Comparison of ENCODE assay signal across 8 cellular contexts in genomic region chr17:1203111-1203966, GRCh38. TPM values are rescaled to one million over a fixed set of nuclear protein-coding genes. Genes with fewer than 3 reads are reported as not detected.
DNase-seq lines count a peak whose midpoint lies in the region; ATAC-seq and TF ChIP-seq lines count a peak whose summit lies in the region.

No MANE protein-coding gene starts in this region.

- TF ChIP-seq CTCF in PC-3 (conservative IDR thresholded peaks at IDR 0.05; ENCODE audit: low read depth, low read length) (no peak), heart left ventricle (IDR thresholded peaks at IDR 0.05) (peak in 5 of 12 donors; percentile 12 to 38 (median 28)), psoas muscle (IDR thresholded peaks at IDR 0.05) (no peak)

- H2AFZ ChIP-seq in PC-3 (ENCODE audit: low read length) = peak overlapping the region; percentile 86

- H4K20me1 ChIP-seq in PC-3 (ENCODE audit: low read length) = no peaks in the 10 kb centered on the region

- H3K4me3 Mint-ChIP-seq in activated naive CD8-positive, alpha-beta T cell treated with anti-CD3 and anti-CD28 coated beads for 36 hours = peak overlapping the region; percentile 18

- no peaks in the 10 kb centered on the region for H3K79me2 ChIP-seq in PC-3 (ENCODE audit: low read length)

- H3F3A ChIP-seq in PC-3 (ENCODE audit: low read length, unreplicated experiment) = no peaks in the 10 kb centered on the region

- TF ChIP-seq POLR2A in heart left ventricle (IDR thresholded peaks at IDR 0.05) = no peak

- H3K4me3 ChIP-seq in PC-3 (ENCODE audit: low read length) (peak overlapping the region; percentile 68), heart left ventricle (peak overlapping the region; percentile 23 to 70 (median 58)), psoas muscle (peak overlapping the region; percentile 66)

- no peaks in the 10 kb centered on the region for H3K9me2 ChIP-seq in PC-3 (replicated peaks; ENCODE audit: low read length)

- H3K4me1 ChIP-seq in PC-3 (ENCODE audit: insufficient read depth, low read length) (peaks cover 5% of the 10 kb centered on the region; the same call in 1 of the 2 replicates), heart left ventricle (peaks cover 0 to 81% (median 7%) of the 10 kb centered on the region in 12 donors), psoas muscle (no peaks in the 10 kb centered on the region)

- peaks cover 37% of the 10 kb centered on the region for H3K4me1 Mint-ChIP-seq in activated naive CD8-positive, alpha-beta T cell treated with anti-CD3 and anti-CD28 coated beads for 36 hours

- CTCF ChIA-PET in PC-3 (lab: Charles Lee) = no interaction called here

- DNase-seq in GM03348 (ENCODE audit: low spot score) = peak; percentile 98
- peak; percentile 56 for DNase-seq in PC-3
- DNase-seq in activated naive CD8-positive, alpha-beta T cell treated with anti-CD3 and anti-CD28 coated beads for 36 hours = peak; percentile 58
- peak; percentile 63 to 84 (median 71) for DNase-seq in heart left ventricle
- peak; percentile 81 to 82 for DNase-seq in psoas muscle
- DNase-seq in NCI-H2227 treated with DMSO at 0.1 percent for 48 hours (lab: John Stamatoyannopoulos, UW) = no peak
- DNase-seq in OCI-M2 (lab: John Stamatoyannopoulos, UW; ENCODE audit: unreplicated experiment) = no peak

- H3K27ac ChIP-seq in PC-3 (ENCODE audit: low read length) = no peak overlapping the region
- H3K27ac ChIP-seq in heart left ventricle = peak overlapping the region in 11 of 12 donors; percentile 68 to 87 (median 76)
- H3K27ac ChIP-seq in psoas muscle = peak overlapping the region; percentile 67

- ATAC-seq in PC-3 (peak; percentile 63), heart left ventricle (peak; percentile 44 to 87 (median 74)), psoas muscle (peak; percentile 67 to 80 (median 78)), HG03342 (IDR thresholded peaks at IDR 0.05; ENCODE audit: unreplicated experiment) (no peak)

- peak overlapping the region; percentile 58 for H3K9ac ChIP-seq in PC-3 (ENCODE audit: low read length)

- BruUV-seq in PC-3 (replicated peaks; lab: Mats Ljungman, UMichigan) = TSS peak; percentile 56

- H3K27me3 ChIP-seq in PC-3 (ENCODE audit: low read length) (no peaks in the 10 kb centered on the region), heart left ventricle (no peaks in the 10 kb centered on the region), psoas muscle (ENCODE audit: insufficient read depth in 3 of 3, low read length in 2 of 3) (peaks cover 0 to 28% (median 12%) of the 10 kb centered on the region in 3 donors)

- H3K4me2 ChIP-seq in PC-3 (ENCODE audit: low read length) = peak overlapping the region; percentile 80

- no peak overlapping the region for H3K27ac Mint-ChIP-seq in activated naive CD8-positive, alpha-beta T cell treated with anti-CD3 and anti-CD28 coated beads for 36 hours

- H3K36me3 ChIP-seq in PC-3 (ENCODE audit: low read depth, low read length) (no peaks in the 10 kb centered on the region), heart left ventricle (no peaks in the 10 kb centered on the region), psoas muscle (ENCODE audit: insufficient read depth in 1 of 2, low read depth in 1 of 2) (no peaks in the 10 kb centered on the region)

- POLR2A ChIA-PET in PC-3 (lab: Charles Lee; ENCODE audit: unreplicated experiment) = no interaction called here

- 5 to 17% (median 11%) methylated on average over 29 to 89 of the region's 91 CpGs for WGBS in heart left ventricle, 4 donors
- 7 to 9% (median 7%) methylated on average over 65 to 81 of the region's 91 CpGs for WGBS in psoas muscle, 3 donors

- no peaks in the 10 kb centered on the region for H3K36me3 Mint-ChIP-seq in activated naive CD8-positive, alpha-beta T cell treated with anti-CD3 and anti-CD28 coated beads for 36 hours

- intact Hi-C loops in PC-3 (cut with micrococcal nuclease) = no loop called here
- intact Hi-C loops in heart left ventricle (cut with DNase I) = no loop called here
- intact Hi-C loops in psoas muscle (cut with DNase I) = no loop called here

- no peaks in the 10 kb centered on the region for H3K9me3 Mint-ChIP-seq in activated naive CD8-positive, alpha-beta T cell treated with anti-CD3 and anti-CD28 coated beads for 36 hours

- no peaks in the 10 kb centered on the region for H3K27me3 Mint-ChIP-seq in activated naive CD8-positive, alpha-beta T cell treated with anti-CD3 and anti-CD28 coated beads for 36 hours

- H3K9me3 ChIP-seq in PC-3 (ENCODE audit: low read length) = no peaks in the 10 kb centered on the region
- no peaks in the 10 kb centered on the region for H3K9me3 ChIP-seq in heart left ventricle
- H3K9me3 ChIP-seq in psoas muscle = no peaks in the 10 kb centered on the region

RNA-seq across cellular contexts. Expression of gene ABR, which starts 23.6 kb away (rescaled TPM):
- total RNA-seq in PC-3 (2014; rRNA removed) = 35.4 and 58.5 TPM in 2 replicates
- 10 to 100 TPM; 31.6 to 35.1 TPM for total RNA-seq in activated naive CD8-positive, alpha-beta T cell treated with anti-CD3 and anti-CD28 coated beads for 36 hours
- 100 to 1,000 TPM; 134 to 171 (median 156) TPM for total RNA-seq in heart left ventricle
- 10 to 100 TPM; 64.5 to 93.2 TPM for polyA plus RNA-seq in heart left ventricle
- total RNA-seq in psoas muscle = 10 to 100 TPM in 3 of 4 donors, 1 to 10 TPM in 1; 9.8 to 25.4 (median 16.2) TPM
- polyA plus RNA-seq in psoas muscle = 1 to 10 TPM; 5.8 to 8.5 (median 8.1) TPM

Comparison
In these comparisons a context has a peak if more than half of its experiments do, and no peak if none do; other contexts are left out.
1. DNase-seq: peak in GM03348 (single experiment), PC-3 (single experiment), activated naive CD8-positive, alpha-beta T cell treated with anti-CD3 and anti-CD28 coated beads for 36 hours (single experiment), heart left ventricle (5 of 5) and psoas muscle (2 of 2); none in NCI-H2227 treated with DMSO at 0.1 percent for 48 hours (single experiment) and OCI-M2 (single experiment).
2. Peak in every context shown above with its lines, with median percentiles within 50 percentile points of each other: H3K4me3 ChIP-seq.